17 cellular contexts compared by ENCODE assay signal in genomic region chr4:153207027-153207426, GRCh38. TPM values are rescaled to one million over a fixed set of nuclear protein-coding genes. Genes with fewer than 3 reads are reported as not detected.
DNase-seq lines count a peak whose midpoint lies in the region; ATAC-seq, FAIRE-seq and TF ChIP-seq lines count a peak whose summit lies in the region.
"Had no signal": no experiment of that assay in that cellular context is flagged by ENCODE, and none has a peak within 500 bp of the region (broad histone marks: within the 10 kb centered on the region; RNA-seq: fewer than 3 reads in every experiment).

No MANE protein-coding gene starts in this region.

- H3K27me3 ChIP-seq in HepG2 (ENCODE audit: control insufficient read depth in 1 of 2, insufficient read depth in 2 of 2, low read length in 2 of 2), result peaks cover 0 to 16% of the 10 kb centered on the region in 2 experiments; a peak in 2 of 5 replicates
- H3K27me3 ChIP-seq in right lobe of liver, result no peaks in the 10 kb centered on the region
- no peaks in the 10 kb centered on the region for H3K27me3 ChIP-seq in effector memory CD4-positive, alpha-beta T cell (replicated peaks; ENCODE audit: control insufficient read depth, insufficient read depth, low read length, poor library complexity, severe bottlenecking)
- H3K27me3 ChIP-seq in ascending aorta, result no peaks in the 10 kb centered on the region
- H3K27me3 ChIP-seq: gastroesophageal sphincter, tibial nerve had no signal

- no peak for FAIRE-seq in HepG2 (lab: Jason Lieb, UNC)
- FAIRE-seq: keratinocyte had no signal

- peaks cover 44% of the 10 kb centered on the region for H3K4me1 ChIP-seq in HepG2 (ENCODE audit: insufficient read depth, low read length)
- H3K4me1 ChIP-seq in right lobe of liver, result peaks cover 0 to 5% (median 2%) of the 10 kb centered on the region in 4 donors
- peaks cover 22% of the 10 kb centered on the region for H3K4me1 ChIP-seq in effector memory CD4-positive, alpha-beta T cell (ENCODE audit: control insufficient read depth, insufficient read depth, low read length, poor library complexity, severe bottlenecking)
- H3K4me1 ChIP-seq in ascending aorta, result no peaks in the 10 kb centered on the region

- peaks cover 25% of the 10 kb centered on the region for H3K4me1 Mint-ChIP-seq in activated naive CD8-positive, alpha-beta T cell (ENCODE audit: low read depth)
- H3K4me1 Mint-ChIP-seq in mesothelial cell of epicardium, result peaks cover 41% of the 10 kb centered on the region
- H3K4me1 Mint-ChIP-seq: central memory CD8-positive, alpha-beta T cell had no signal

- CTCF ChIA-PET in HepG2 (lab: Yijun Ruan, JAX; ENCODE audit: low intra/inter-chr PET ratio, low total read pairs), result interaction anchor here (1.4 to 2.5 kb wide), 2 partner anchors 112 to 369 kb away, joined by 4 to 13 read pairs; no protein-coding TSS in a partner anchor

- no peaks in the 10 kb centered on the region for H3K9me3 ChIP-seq in HepG2 (ENCODE audit: low read length)
- H3K9me3 ChIP-seq in right lobe of liver, result no peaks in the 10 kb centered on the region
- H3K9me3 ChIP-seq in effector memory CD4-positive, alpha-beta T cell (ENCODE audit: control insufficient read depth, low read length), result no peaks in the 10 kb centered on the region
- no peaks in the 10 kb centered on the region for H3K9me3 ChIP-seq in ascending aorta
- H3K9me3 ChIP-seq: gastroesophageal sphincter, SK-N-SH, tibial nerve had no signal

- H3K27ac Mint-ChIP-seq in activated naive CD8-positive, alpha-beta T cell, result peak overlapping the region; percentile 54
- H3K27ac Mint-ChIP-seq in mesothelial cell of epicardium, result no peak overlapping the region

- H3K9ac ChIP-seq in HepG2 (ENCODE audit: insufficient read depth, low read depth, low read length), result no peak overlapping the region
- H3K9ac ChIP-seq: SK-N-SH had no signal

- ATAC-seq in HepG2 (no peak), right lobe of liver (no peak)

- H3K36me3 Mint-ChIP-seq in activated naive CD8-positive, alpha-beta T cell, result no peaks in the 10 kb centered on the region
- H3K36me3 Mint-ChIP-seq in mesothelial cell of epicardium, result peaks cover 5% of the 10 kb centered on the region

- WGBS in HepG2 (ENCODE audit: low lambda C conversion rate), result 41% methylated on average over 8 of the region's 8 CpGs
- WGBS in right lobe of liver (ENCODE audit: insufficient coverage, low coverage, low lambda C conversion rate, missing lambda C conversion rate), result 49% methylated on average over 8 of the region's 8 CpGs

- no peaks in the 10 kb centered on the region for H3K9me3 Mint-ChIP-seq in activated naive CD8-positive, alpha-beta T cell (ENCODE audit: low read depth)
- peaks cover 4% of the 10 kb centered on the region for H3K9me3 Mint-ChIP-seq in mesothelial cell of epicardium
- H3K9me3 Mint-ChIP-seq: central memory CD8-positive, alpha-beta T cell had no signal

- no peak overlapping the region for H3K4me2 ChIP-seq in HepG2 (ENCODE audit: low read depth, low read length)
- H3K4me2 ChIP-seq: SK-N-SH had no signal

- no peak for DNase-seq in HepG2 (ENCODE audit: low spot score)
- no peak for DNase-seq in right lobe of liver
- no peak for DNase-seq in mesothelial cell of epicardium (ENCODE audit: low spot score in 2 of 2, unreplicated experiment in 2 of 2)
- no peak for DNase-seq in substantia nigra (lab: John Stamatoyannopoulos, UW)
- DNase-seq in effector memory CD4-positive, alpha-beta T cell, result no peak
- no peak for DNase-seq in ascending aorta (ENCODE audit: low spot score in 2 of 2)
- DNase-seq in germinal center (ENCODE audit: low spot score), result no peak
- DNase-seq: COR-L47, NCI-H1436, NCI-H226 had no signal

- no TSS peak for BruUV-seq in HepG2 (replicated peaks; lab: Mats Ljungman, UMichigan)

- intact Hi-C loops in HepG2 (cut with micrococcal nuclease; ENCODE audit: unreplicated experiment), result loop anchor here (1.0 to 10.0 kb wide), 3 partner anchors 111 to 435 kb away; no protein-coding TSS in a partner anchor
- intact Hi-C loops in right lobe of liver (cut with DNase I), result loop anchor here in 1 of 2 donors (5.0 kb wide), 1 partner anchor 110 kb away; no protein-coding TSS in a partner anchor
- intact Hi-C loops in ascending aorta (cut with DNase I), result loop anchor here (1.0 kb wide), 1 partner anchor 111 kb away; no protein-coding TSS in a partner anchor

- H3K4me3 ChIP-seq in HepG2 (replicated peaks in 1 of 3; ENCODE audit: insufficient read depth in 1 of 3, low read depth in 2 of 3, low read length in 3 of 3), result no peak overlapping the region
- H3K4me3 ChIP-seq in right lobe of liver, result no peak overlapping the region
- H3K4me3 ChIP-seq in effector memory CD4-positive, alpha-beta T cell (ENCODE audit: insufficient read depth, low read depth, low read length, poor library complexity, severe bottlenecking), result no peak overlapping the region
- no peak overlapping the region for H3K4me3 ChIP-seq in ascending aorta
- H3K4me3 ChIP-seq: gastroesophageal sphincter, tibial nerve had no signal

- TF ChIP-seq POLR2A in HepG2 (IDR thresholded peaks at IDR 0.05; ENCODE audit: insufficient read depth in 1 of 2, low read depth in 2 of 2, low read length in 2 of 2), result no peak
- no peak for TF ChIP-seq POLR2A in right lobe of liver (IDR thresholded peaks at IDR 0.05)

- no peak overlapping the region for H3K4me3 Mint-ChIP-seq in activated naive CD8-positive, alpha-beta T cell
- H3K4me3 Mint-ChIP-seq in mesothelial cell of epicardium, result peak overlapping the region; percentile 29
- H3K4me3 Mint-ChIP-seq: central memory CD8-positive, alpha-beta T cell had no signal

- H3K36me3 ChIP-seq in HepG2 (replicated peaks in 1 of 2; ENCODE audit: control insufficient read depth in 1 of 2, insufficient read depth in 2 of 2, low read length in 2 of 2) (no peaks in the 10 kb centered on the region), right lobe of liver (no peaks in the 10 kb centered on the region), ascending aorta (no peaks in the 10 kb centered on the region)
- no peaks in the 10 kb centered on the region for H3K36me3 ChIP-seq in effector memory CD4-positive, alpha-beta T cell (ENCODE audit: control insufficient read depth, insufficient read depth, low read length)
- H3K36me3 ChIP-seq: gastroesophageal sphincter, tibial nerve had no signal

- no peak for TF ChIP-seq EP300 in HepG2 (IDR thresholded peaks at IDR 0.05; ENCODE audit: low read depth in 2 of 2, low read length in 2 of 2)
- no peak for TF ChIP-seq EP300 in HepG2 (CRISPR knock-in tag; IDR thresholded peaks at IDR 0.05; ENCODE audit: borderline replicate concordance)

- no peaks in the 10 kb centered on the region for H3K27me3 Mint-ChIP-seq in activated naive CD8-positive, alpha-beta T cell
- no peaks in the 10 kb centered on the region for H3K27me3 Mint-ChIP-seq in mesothelial cell of epicardium (ENCODE audit: low read depth)

- in situ Hi-C loops in HepG2 (cut with HindIII; ENCODE audit: extremely low pct_ligation_motif_present, low pct_unique_long_range_greater_than_20kb), result no loop called here

- H3K79me2 ChIP-seq in HepG2 (ENCODE audit: insufficient read depth, low read length), result no peaks in the 10 kb centered on the region

- POLR2A ChIA-PET in HepG2 (lab: Yijun Ruan, JAX), result no interaction called here

- H2AFZ ChIP-seq in HepG2 (ENCODE audit: low read length), result no peak overlapping the region

- H4K20me1 ChIP-seq in HepG2 (ENCODE audit: insufficient read depth, low read length), result peaks cover 3% of the 10 kb centered on the region; the same call in 1 of the 2 replicates

- H3K27ac ChIP-seq in HepG2 (ENCODE audit: extremely low read length, insufficient read depth, low read length), result no peak overlapping the region
- no peak overlapping the region for H3K27ac ChIP-seq in right lobe of liver
- peak overlapping the region; percentile 97 for H3K27ac ChIP-seq in substantia nigra (ENCODE audit: low read depth, low read length, poor library complexity, severe bottlenecking)
- H3K27ac ChIP-seq in effector memory CD4-positive, alpha-beta T cell (ENCODE audit: insufficient read depth, low read length, poor library complexity, severe bottlenecking), result no peak overlapping the region
- H3K27ac ChIP-seq in ascending aorta, result no peak overlapping the region
- H3K27ac ChIP-seq: epithelial cell of prostate, gastroesophageal sphincter had no signal

- TF ChIP-seq RAD21 in HepG2 (CRISPR knock-in tag; IDR thresholded peaks at IDR 0.05), result no peak

- TF ChIP-seq CTCF in HepG2 (CRISPR knock-in tag; IDR thresholded peaks at IDR 0.05) (no peak), right lobe of liver (IDR thresholded peaks at IDR 0.05) (no peak), mesothelial cell of epicardium (IDR thresholded peaks at IDR 0.05; ENCODE audit: unreplicated experiment) (no peak), ascending aorta (IDR thresholded peaks at IDR 0.05) (no peak)

TF ChIP-seq in HepG2, 621 proteins besides CTCF, POLR2A, EP300 and RAD21:
- peak; percentile 40 for TF ChIP-seq ZNF768 (CRISPR knock-in tag; IDR thresholded peaks at IDR 0.05)
- TF ChIP-seq ZBTB21 (CRISPR knock-in tag; IDR thresholded peaks at IDR 0.05), result no peak

RNA-seq across cellular contexts. Expression of gene TRIM2, which starts 2.8 kb away (rescaled TPM):
- total RNA-seq in HepG2 (2016; rRNA removed; fragmentation: Illumina TruSeq; extraction: Trizol) (4.2 and 7.0 TPM in 2 replicates), right lobe of liver (10 to 100 TPM in 3 of 6 experiments, 1 to 10 TPM in 3; 8.9 to 17.5 (median 10.0) TPM), mesothelial cell of epicardium (47.3 to 50.1 TPM (median 48.8 TPM) in 3 replicates), ascending aorta (33.3 TPM)
- 1.8 and 2.6 TPM in 2 replicates for total RNA-seq in HepG2 (2016; cell fraction: cytosol; rRNA removed; fragmentation: Illumina TruSeq; extraction: Trizol; ENCODE audit: low read depth)
- total RNA-seq in HepG2 (2016; cell fraction: insoluble cytoplasmic fraction; rRNA removed; fragmentation: Illumina TruSeq; extraction: Trizol), result 3.7 and 4.1 TPM in 2 replicates
- 1.2 and 1.3 TPM in 2 replicates for total RNA-seq in HepG2 (2016; cell fraction: membrane; rRNA removed; fragmentation: Illumina TruSeq; extraction: Trizol)
- total RNA-seq in HepG2 (2016; cell fraction: nucleus; rRNA removed; fragmentation: Illumina TruSeq; extraction: Trizol), result 5.2 and 6.5 TPM in 2 replicates
- 2.1 and 2.9 TPM in 2 replicates for polyA plus RNA-seq in HepG2 (2011; rRNA removed)
- 2.1 and 2.4 TPM in 2 replicates for polyA plus RNA-seq in HepG2 (2011; cell fraction: cytosol; rRNA removed)
- 2.8 and 4.0 TPM in 2 replicates for polyA plus RNA-seq in HepG2 (2011; cell fraction: nucleus; rRNA removed)
- 1.9 and 2.8 TPM in 2 replicates for polyA plus RNA-seq in HepG2 (2012)
- 0.27 and 0.29 TPM in 2 replicates for polyA plus RNA-seq in HepG2 (2016; cell fraction: cytosol; fragmentation: Illumina TruSeq; extraction: Trizol; ENCODE audit: low read depth)
- polyA plus RNA-seq in HepG2 (2016; cell fraction: insoluble cytoplasmic fraction; fragmentation: Illumina TruSeq; extraction: Trizol; ENCODE audit: low read depth), result 2.8 and 2.9 TPM in 2 replicates
- 0.50 and 0.55 TPM in 2 replicates for polyA plus RNA-seq in HepG2 (2016; cell fraction: membrane; fragmentation: Illumina TruSeq; extraction: Trizol; ENCODE audit: low read depth)
- polyA plus RNA-seq in HepG2 (2016; cell fraction: nucleus; fragmentation: Illumina TruSeq; extraction: Trizol; ENCODE audit: insufficient read depth, low read depth), result 2.9 and 3.5 TPM in 2 replicates
- 10.3 and 18.9 TPM in 2 replicates for polyA minus RNA-seq in HepG2 (2011; rRNA and poly(A)+ RNA removed; ENCODE audit: low replicate concordance)
- polyA minus RNA-seq in HepG2 (2011; cell fraction: cytosol; rRNA and poly(A)+ RNA removed), result 4.3 and 6.3 TPM in 2 replicates
- 10.4 and 12.2 TPM in 2 replicates for polyA minus RNA-seq in HepG2 (2011; cell fraction: nucleus; rRNA and poly(A)+ RNA removed)
